In genomic region chr5:168532471-168532870, GRCh38 we compare ENCODE assay signal across 15 cellular contexts. TPM values are rescaled to one million over a fixed set of nuclear protein-coding genes. Genes with fewer than 3 reads are reported as not detected.
DNase-seq lines count a peak whose midpoint lies in the region; FAIRE-seq and TF ChIP-seq lines count a peak whose summit lies in the region.
"Had no signal": no experiment of that assay in that cellular context is flagged by ENCODE, and none has a peak within 500 bp of the region (broad histone marks: within the 10 kb centered on the region; RNA-seq: fewer than 3 reads in every experiment).

No MANE protein-coding gene starts in this region.

- no peak overlapping the region for H3K27ac ChIP-seq in H1 (ENCODE audit: low read depth, low read length)
- H3K27ac ChIP-seq: SJCRH30 had no signal

- no peaks in the 10 kb centered on the region for H3K79me2 ChIP-seq in H1 (ENCODE audit: control insufficient read depth in 1 of 2, insufficient read depth in 2 of 2, low read length in 2 of 2)

- no peak overlapping the region for H3K9ac ChIP-seq in H1 (replicated peaks in 1 of 4; ENCODE audit: extremely low read depth in 1 of 4, low read depth in 3 of 4, low read length in 3 of 4)

- peaks cover 0 to 3% of the 10 kb centered on the region in 2 experiments for H4K20me1 ChIP-seq in H1 (replicated peaks in 1 of 2; ENCODE audit: control insufficient read depth in 1 of 2, insufficient read depth in 2 of 2, low read length in 2 of 2)

- no peak overlapping the region for H4K8ac ChIP-seq in H1 (ENCODE audit: extremely low read depth, insufficient read depth, low read length)

- H3K27ac Mint-ChIP-seq in nephron progenitor cell, result no peak overlapping the region

- no peak overlapping the region for H3K56ac ChIP-seq in H1 (replicated peaks; ENCODE audit: insufficient read length, low read depth, low read length)

- 0% methylated on average over 1 of the region's 1 CpG; no CpG with 5 or more reads in 1 of the 2 experiments for WGBS in H1 (ENCODE audit: extremely low coverage in 1 of 2, insufficient coverage in 1 of 2, insufficient read length in 1 of 2, insufficient replicate concordance in 2 of 2, low coverage in 1 of 2, low lambda C conversion rate in 2 of 2, missing lambda C conversion rate in 1 of 2), 2 experiments

- H3K9me3 Mint-ChIP-seq in nephron progenitor cell, result peaks cover 12% of the 10 kb centered on the region

- H2BK15ac ChIP-seq in H1 (ENCODE audit: low read length), result no peak overlapping the region

- H2BK20ac ChIP-seq in H1 (ENCODE audit: low read length), result no peak overlapping the region

- H2BK120ac ChIP-seq in H1 (replicated peaks; ENCODE audit: low read depth, low read length), result no peak overlapping the region

- no peak overlapping the region for H3K4me2 ChIP-seq in H1 (ENCODE audit: insufficient read depth in 1 of 2, low read depth in 2 of 2, low read length in 2 of 2)

- POLR2A ChIA-PET in H1 (lab: Charles Lee; ENCODE audit: partially characterized antibody), result interaction anchor here (0.7 to 3.5 kb wide), 5 partner anchors 12 to 126 kb away, joined by 4 to 19 read pairs (median 5); no protein-coding TSS in a partner anchor

- no peak overlapping the region for H2AK5ac ChIP-seq in H1 (ENCODE audit: low read depth, low read length)

- TF ChIP-seq CTCF in H1 (IDR thresholded peaks at IDR 0.05; ENCODE audit: control extremely low read depth in 1 of 3, insufficient read depth in 1 of 3, low read depth in 1 of 3, low read length in 3 of 3) (no peak), nephron progenitor cell (IDR thresholded peaks at IDR 0.05) (no peak)

- TF ChIP-seq POLR2A in H1 (IDR thresholded peaks at IDR 0.05; ENCODE audit: control extremely low read depth in 1 of 2, low read depth in 2 of 2, low read length in 2 of 2), result no peak

- H3K36me3 ChIP-seq in H7 (replicated peaks; ENCODE audit: control insufficient read depth, insufficient read depth, low read length), result no peaks in the 10 kb centered on the region
- H3K36me3 ChIP-seq in H1 (ENCODE audit: control insufficient read depth in 2 of 4, insufficient read depth in 4 of 4, low read length in 3 of 4), result peaks cover 0 to 3% (median 0%) of the 10 kb centered on the region in 4 experiments; a peak in 1 of 8 replicates
- H3K36me3 ChIP-seq: SJCRH30 had no signal

- no peaks in the 10 kb centered on the region for H3K36me3 Mint-ChIP-seq in nephron progenitor cell (ENCODE audit: low read depth)

- H3K27me3 ChIP-seq in H7 (ENCODE audit: control insufficient read depth, insufficient read depth, low read length) (peaks cover 23% of the 10 kb centered on the region), H1 (replicated peaks in 1 of 4; ENCODE audit: control insufficient read depth in 3 of 4, extremely low read depth in 1 of 4, insufficient read depth in 3 of 4, low read length in 3 of 4) (peaks cover 4 to 12% (median 11%) of the 10 kb centered on the region in 4 experiments)
- H3K27me3 ChIP-seq: SJCRH30 had no signal

- H3K9me3 ChIP-seq in H1 (ENCODE audit: insufficient read depth in 2 of 2, low read depth in 1 of 2, low read length in 1 of 2), result peaks cover 0 to 5% of the 10 kb centered on the region in 2 experiments; a peak in 1 of 4 replicates
- H3K9me3 ChIP-seq: SJCRH30 had no signal

- no peak overlapping the region for H3K14ac ChIP-seq in H1 (ENCODE audit: insufficient read length)

- no peak overlapping the region for H4K91ac ChIP-seq in H1 (replicated peaks; ENCODE audit: insufficient read length, low read length)

- H3K4me3 ChIP-seq in H7 (ENCODE audit: insufficient read depth, low read depth, low read length) (no peak overlapping the region), H1 (ENCODE audit: extremely low read depth in 1 of 4, insufficient read depth in 2 of 4, low read depth in 3 of 4, low read length in 4 of 4) (no peak overlapping the region)
- H3K4me3 ChIP-seq: SJCRH30 had no signal

- H3K4me1 ChIP-seq in H1 (replicated peaks in 1 of 4; ENCODE audit: control insufficient read depth in 3 of 4, insufficient read depth in 4 of 4, low read length in 3 of 4), result peaks cover 0 to 11% (median 10%) of the 10 kb centered on the region in 4 experiments; a peak in 6 of 7 replicates
- H3K4me1 ChIP-seq: SJCRH30 had no signal

- peak; percentile 66 for FAIRE-seq in H1 (lab: Jason Lieb, UNC)
- FAIRE-seq: GM19239 had no signal

- CTCF ChIA-PET in H1 (lab: Charles Lee; ENCODE audit: partially characterized antibody), result interaction anchor here (1.4 kb wide), 1 partner anchor 262 kb away, joined by 4 read pairs; no protein-coding TSS in a partner anchor

- no peak for TF ChIP-seq RAD21 in H1 (IDR thresholded peaks at IDR 0.05 in 1 of 2, conservative IDR thresholded peaks at IDR 0.05 in 1 of 2; ENCODE audit: low read depth in 2 of 2, low read length in 2 of 2)

- no peak overlapping the region for H3K18ac ChIP-seq in H1 (ENCODE audit: extremely low read depth, low read length)

- peaks cover 45% of the 10 kb centered on the region for H3K27me3 Mint-ChIP-seq in nephron progenitor cell (ENCODE audit: low read depth, poor library complexity)

- H2BK5ac ChIP-seq in H1 (ENCODE audit: low read depth, low read length), result no peak overlapping the region

- H3K23ac ChIP-seq in H1 (ENCODE audit: insufficient read length), result no peak overlapping the region

- no peak overlapping the region for H2BK12ac ChIP-seq in H1 (ENCODE audit: low read depth, low read length)

- no peak overlapping the region for H3K4me3 Mint-ChIP-seq in nephron progenitor cell

- no peaks in the 10 kb centered on the region for H3K79me1 ChIP-seq in H1 (ENCODE audit: low read depth, low read length)

- no peak overlapping the region for H2AFZ ChIP-seq in H1 (ENCODE audit: low read length)

- TF ChIP-seq EP300 in H1 (IDR thresholded peaks at IDR 0.05; ENCODE audit: borderline replicate concordance in 1 of 2, low read depth in 2 of 2, low read length in 2 of 2), result no peak

- H3K4ac ChIP-seq in H1 (replicated peaks; ENCODE audit: insufficient read length, low read depth, low read length), result no peak overlapping the region

- peaks cover 28% of the 10 kb centered on the region for H3K4me1 Mint-ChIP-seq in nephron progenitor cell

- H3K23me2 ChIP-seq in H1 (ENCODE audit: low read depth, low read length), result peaks cover 7% of the 10 kb centered on the region

- DNase-seq in H7, result peak; percentile 65
- peak; percentile 85 to 94 for DNase-seq in NCI-H524 (lab: John Stamatoyannopoulos, UW)
- DNase-seq in H1 (ENCODE audit: low read depth in 1 of 2, low spot score in 2 of 2), result no peak
- peak; percentile 13 for DNase-seq in nephron progenitor cell
- DNase-seq in NCI-H510A treated with DMSO at 0.1 percent for 48 hours (lab: John Stamatoyannopoulos, UW), result no peak
- DNase-seq in NCI-H1105 treated with DMSO at 0.1 percent for 48 hours (lab: John Stamatoyannopoulos, UW), result no peak
- no peak for DNase-seq in SW 1271 (lab: John Stamatoyannopoulos, UW)
- DNase-seq: C1 segment of cervical spinal cord, NCI-H1436, NCI-H2029, NCI-H226, NCI-H748 treated with DMSO at 0.1 percent for 48 hours, PC-3 had no signal

- no peak overlapping the region for H4K5ac ChIP-seq in H1 (ENCODE audit: insufficient read length, low read depth, low read length)

TF ChIP-seq in H1, 55 proteins besides CTCF, POLR2A, EP300 and RAD21 (continues in another document):
- TF ChIP-seq HDAC6 (IDR thresholded peaks at IDR 0.05; ENCODE audit: low read depth, low read length) (no peak), FOSL1 (IDR thresholded peaks at IDR 0.05; ENCODE audit: insufficient read depth, low read depth, low read length) (no peak), MAX (IDR thresholded peaks at IDR 0.05) (no peak), RFX5 (IDR thresholded peaks at IDR 0.05; ENCODE audit: borderline replicate concordance, low read depth, low read length) (no peak), POU5F1 (IDR thresholded peaks at IDR 0.05; ENCODE audit: low read depth, low read length) (no peak), SUZ12 (IDR thresholded peaks at IDR 0.05; ENCODE audit: low read length) (no peak), RXRA (IDR thresholded peaks at IDR 0.05; ENCODE audit: insufficient read depth, low read depth, low read length) (no peak)

RNA-seq across cellular contexts. Expression of gene FBLL1, which starts 3.4 kb away (rescaled TPM):
- total RNA-seq in H7 (2014; rRNA removed; shearing (Covaris generic)), result 3.3 and 4.0 TPM in 2 replicates
- 8.3 and 8.6 TPM in 2 replicates for total RNA-seq in H1 (2021; fragmentation: NEBNext Ultra II Directional; extraction: Animal tissue kit (Norgen Biotek cat#: 25700))
- polyA plus RNA-seq in H1 (2011; rRNA removed), result 30.9 and 38.1 TPM in 2 replicates
- 22.5 TPM for polyA plus RNA-seq in H1 (2011; cell fraction: cytosol; rRNA removed)
- 26.5 TPM for polyA plus RNA-seq in H1 (2011; cell fraction: nucleus; rRNA removed)
- 7.7 to 13.0 TPM (median 10.7 TPM) in 4 replicates for polyA plus RNA-seq in H1 (2012, experiment 1 of 2)
- 10.8 TPM for polyA plus RNA-seq in H1 (2012, experiment 2 of 2)
- 7.1 TPM for polyA plus RNA-seq in H1 (2013, experiment 1 of 2)
- 7.0 TPM for polyA plus RNA-seq in H1 (2013, experiment 2 of 2)
- polyA minus RNA-seq in H1 (2011; rRNA and poly(A)+ RNA removed), result 6.5 and 7.8 TPM in 2 replicates
- polyA minus RNA-seq in H1 (2011; cell fraction: cytosol; rRNA and poly(A)+ RNA removed), result 6.9 TPM
- 7.8 TPM for polyA minus RNA-seq in H1 (2011; cell fraction: nucleus; rRNA and poly(A)+ RNA removed)
- total RNA-seq: SJCRH30 had no signal

RNA-seq across cellular contexts. Expression of gene RARS1, which starts 46.2 kb away (rescaled TPM):
- total RNA-seq in H7 (2014; rRNA removed; shearing (Covaris generic)), result 104 and 122 TPM in 2 replicates
- total RNA-seq in H1 (2021; fragmentation: NEBNext Ultra II Directional; extraction: Animal tissue kit (Norgen Biotek cat#: 25700)), result 98.9 and 108 TPM in 2 replicates
- 16.2 and 30.2 TPM in 2 replicates for polyA plus RNA-seq in H1 (2011; rRNA removed)
- polyA plus RNA-seq in H1 (2011; cell fraction: cytosol; rRNA removed), result 48.7 TPM
- polyA plus RNA-seq in H1 (2011; cell fraction: nucleus; rRNA removed), result 13.2 TPM
- 56.6 to 106 TPM (median 64.6 TPM) in 4 replicates for polyA plus RNA-seq in H1 (2012, experiment 1 of 2)
- polyA plus RNA-seq in H1 (2012, experiment 2 of 2), result 13.3 TPM
- 76.3 TPM for polyA plus RNA-seq in H1 (2013, experiment 1 of 2)
- polyA plus RNA-seq in H1 (2013, experiment 2 of 2), result 78.0 TPM
- 29.4 and 45.5 TPM in 2 replicates for polyA minus RNA-seq in H1 (2011; rRNA and poly(A)+ RNA removed)
- polyA minus RNA-seq in H1 (2011; cell fraction: cytosol; rRNA and poly(A)+ RNA removed), result 23.1 TPM
- 31.2 TPM for polyA minus RNA-seq in H1 (2011; cell fraction: nucleus; rRNA and poly(A)+ RNA removed)

RNA-seq across cellular contexts. Expression of gene PANK3, which starts 46.7 kb away (rescaled TPM):
- total RNA-seq in H7 (2014; rRNA removed; shearing (Covaris generic)), result 50.1 and 65.4 TPM in 2 replicates
- 101 and 103 TPM in 2 replicates for total RNA-seq in H1 (2021; fragmentation: NEBNext Ultra II Directional; extraction: Animal tissue kit (Norgen Biotek cat#: 25700))
- 5.8 and 8.6 TPM in 2 replicates for polyA plus RNA-seq in H1 (2011; rRNA removed)
- polyA plus RNA-seq in H1 (2011; cell fraction: cytosol; rRNA removed), result 16.1 TPM
- 6.3 TPM for polyA plus RNA-seq in H1 (2011; cell fraction: nucleus; rRNA removed)
- 14.6 to 55.8 TPM (median 30.0 TPM) in 4 replicates for polyA plus RNA-seq in H1 (2012, experiment 1 of 2)
- polyA plus RNA-seq in H1 (2012, experiment 2 of 2), result 1.3 TPM
- polyA plus RNA-seq in H1 (2013, experiment 1 of 2), result 23.5 TPM
- polyA plus RNA-seq in H1 (2013, experiment 2 of 2), result 22.3 TPM
- polyA minus RNA-seq in H1 (2011; rRNA and poly(A)+ RNA removed), result 23.7 and 35.7 TPM in 2 replicates
- 22.8 TPM for polyA minus RNA-seq in H1 (2011; cell fraction: cytosol; rRNA and poly(A)+ RNA removed)
- polyA minus RNA-seq in H1 (2011; cell fraction: nucleus; rRNA and poly(A)+ RNA removed), result 29.8 TPM

Comparison
In these comparisons a context has a peak if more than half of its experiments do, and no peak if none do; other contexts are left out.
1. DNase-seq: peak in H7 (single experiment), NCI-H524 (2 of 2) and nephron progenitor cell (single experiment); none in H1 (0 of 2), NCI-H510A treated with DMSO at 0.1 percent for 48 hours (single experiment), NCI-H1105 treated with DMSO at 0.1 percent for 48 hours (single experiment) and SW 1271 (0 of 2).